8 cellular contexts compared by ENCODE assay signal in the genomic region with DNA sequence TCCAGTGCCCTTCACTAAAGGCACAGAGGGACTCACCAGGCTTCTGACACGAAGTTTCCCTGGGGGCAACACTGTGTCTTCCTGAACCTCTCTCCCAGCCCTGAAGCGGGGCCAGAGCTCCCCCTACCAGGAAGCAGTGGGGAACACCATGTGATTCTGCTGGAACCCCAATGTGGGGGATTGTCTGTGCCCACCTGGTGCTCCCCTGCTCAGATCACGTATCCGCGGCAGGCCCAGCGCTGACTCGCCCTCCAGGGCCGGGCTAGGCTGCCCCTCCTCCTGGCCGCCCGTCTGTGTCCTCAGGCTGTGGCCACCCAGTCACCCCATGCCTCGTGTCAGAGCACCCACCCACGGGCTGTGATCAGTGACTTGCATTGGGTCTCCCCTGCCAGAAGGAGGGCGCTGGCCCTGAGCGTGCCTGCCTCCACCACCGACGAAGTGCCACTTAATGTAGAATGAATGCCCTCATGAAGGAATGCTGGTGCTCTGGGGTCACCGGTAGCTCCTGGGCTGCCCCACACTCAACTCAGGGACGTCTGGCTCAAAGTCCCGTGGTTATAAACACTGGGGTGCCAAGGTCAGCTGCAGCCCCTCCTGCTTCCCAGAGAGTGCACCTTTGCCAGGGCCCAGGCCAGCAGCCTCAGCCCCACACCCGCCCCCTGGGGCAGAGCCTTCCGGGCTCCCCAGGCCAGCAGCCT. TPM values are rescaled to one million over a fixed set of nuclear protein-coding genes. Genes with fewer than 3 reads are reported as not detected.
DNase-seq lines count a peak whose midpoint lies in the region; FAIRE-seq and TF ChIP-seq lines count a peak whose summit lies in the region.

No MANE protein-coding gene starts in this region.

- H3K4me1 ChIP-seq in HEK293 (ENCODE audit: control insufficient read depth, insufficient read depth, low read length), result no peaks in the 10 kb centered on the region
- H3K4me1 ChIP-seq in keratinocyte (ENCODE audit: control insufficient read depth, extremely low read depth, insufficient read depth, low read length), result no peaks in the 10 kb centered on the region
- no peaks in the 10 kb centered on the region for H3K4me1 ChIP-seq in urinary bladder (ENCODE audit: insufficient read depth)

- no peaks in the 10 kb centered on the region for H3K9me3 ChIP-seq in HEK293 (ENCODE audit: control insufficient read depth, insufficient read depth, low read depth, low read length)
- no peaks in the 10 kb centered on the region for H3K9me3 ChIP-seq in keratinocyte (ENCODE audit: control insufficient read depth, low read depth, low read length)

- no peak overlapping the region for H3K4me3 ChIP-seq in AG04449 (ENCODE audit: low read depth, low read length)
- no peak overlapping the region for H3K4me3 ChIP-seq in HEK293 (ENCODE audit: low read depth, low read length)
- no peak overlapping the region for H3K4me3 ChIP-seq in keratinocyte (ENCODE audit: control insufficient read depth in 2 of 3, extremely low read depth in 1 of 3, insufficient read depth in 2 of 3, low read depth in 1 of 3, low read length in 3 of 3)
- no peak overlapping the region for H3K4me3 ChIP-seq in urinary bladder (ENCODE audit: low read depth, low read length)

- no peaks in the 10 kb centered on the region for H3K79me2 ChIP-seq in keratinocyte (ENCODE audit: control insufficient read depth, insufficient read depth, low read length)

- DNase-seq in AG04449 (ENCODE audit: low read depth, low spot score) (no peak), keratinocyte (ENCODE audit: low read depth, low spot score) (no peak), dedifferentiated amniotic fluid mesenchymal stem cell (ENCODE audit: extremely low spot score) (no peak), cortex of kidney (lab: John Stamatoyannopoulos, UW) (no peak), NCI-H146 (lab: John Stamatoyannopoulos, UW) (no peak)
- DNase-seq in activated CD4-positive, alpha-beta T cell treated with anti-CD3 and anti-CD28 coated beads for 4 hours, result peak; percentile 41 to 43

- no peak overlapping the region for H2AFZ ChIP-seq in keratinocyte (ENCODE audit: control insufficient read depth, low read length)

- peaks cover 15% of the 10 kb centered on the region for H3K27me3 ChIP-seq in keratinocyte (ENCODE audit: control insufficient read depth, extremely low read depth, insufficient read depth, low read length)

- H3K36me3 ChIP-seq in HEK293 (ENCODE audit: control insufficient read depth in 2 of 2, insufficient read depth in 1 of 2, low read length in 2 of 2) (no peaks in the 10 kb centered on the region), keratinocyte (ENCODE audit: control insufficient read depth in 2 of 2, extremely low read depth in 1 of 2, insufficient read depth in 2 of 2, low read length in 2 of 2) (no peaks in the 10 kb centered on the region), urinary bladder (ENCODE audit: insufficient read depth) (no peaks in the 10 kb centered on the region)

- dilution Hi-C loops in keratinocyte (cut with MboI; ENCODE audit: extremely low pct_ligation_motif_present, low sequenced_read_pairs), result no loop called here

- TF ChIP-seq CTCF in AG04449 (IDR thresholded peaks at IDR 0.05; ENCODE audit: insufficient read depth, low read length, missing control alignments), result peak; percentile 44
- peak; percentile 46 for TF ChIP-seq CTCF in HEK293 (tag by site-specific recombination; IDR thresholded peaks at IDR 0.05)
- peak in 2 of 3 experiments; percentile 25 to 39 for TF ChIP-seq CTCF in keratinocyte (optimal IDR thresholded peaks at IDR 0.05 in 1 of 3, IDR thresholded peaks at IDR 0.05 in 1 of 3, conservative IDR thresholded peaks at IDR 0.05 in 1 of 3; ENCODE audit: extremely low read depth in 1 of 3, insufficient read depth in 2 of 3, low read length in 3 of 3)

- FAIRE-seq in keratinocyte (lab: Jason Lieb, UNC), result no peak

- WGBS in urinary bladder, result 66% methylated on average over 21 of the region's 21 CpGs

- POLR2A ChIA-PET in AG04449 (lab: Yijun Ruan, JAX) (interaction anchor here (1.0 kb wide), 1 partner anchor 237 kb away, joined by 3 read pairs; a partner anchor contains a TSS), HEK293 (lab: Yijun Ruan, JAX) (no interaction called here)

- H3K27ac ChIP-seq in HEK293 (ENCODE audit: extremely low read depth, low read depth, low read length) (no peak overlapping the region), keratinocyte (ENCODE audit: control insufficient read depth, insufficient read depth, low read length) (no peak overlapping the region), urinary bladder (ENCODE audit: low read depth) (peak overlapping the region; percentile 28)

- CTCF ChIA-PET in AG04449 (lab: Yijun Ruan, JAX), result interaction anchor here (1.0 kb wide), 1 partner anchor 9 kb away, joined by 4 read pairs; no protein-coding TSS in a partner anchor
- CTCF ChIA-PET in HEK293 (lab: Yijun Ruan, JAX), result interaction anchor here (1.0 to 1.8 kb wide), 4 partner anchors 8 to 127 kb away, joined by 3 to 7 read pairs (median 4); no protein-coding TSS in a partner anchor

- H4K20me1 ChIP-seq in keratinocyte (ENCODE audit: control insufficient read depth, extremely low read depth, insufficient read depth, low read length), result no peaks in the 10 kb centered on the region

- no peaks in the 10 kb centered on the region for H3K9me1 ChIP-seq in keratinocyte (ENCODE audit: control insufficient read depth, extremely low read depth, insufficient read depth, low read length)

- no peak overlapping the region for H3K9ac ChIP-seq in keratinocyte (ENCODE audit: control insufficient read depth, extremely low read depth, insufficient read depth, low read length)

- H3K4me2 ChIP-seq in keratinocyte (ENCODE audit: control insufficient read depth, extremely low read depth, insufficient read depth, low read depth, low read length), result no peak overlapping the region

TF ChIP-seq in HEK293, 187 proteins besides CTCF, POLR2A, EP300 and RAD21:
- TF ChIP-seq, protein P1, sequence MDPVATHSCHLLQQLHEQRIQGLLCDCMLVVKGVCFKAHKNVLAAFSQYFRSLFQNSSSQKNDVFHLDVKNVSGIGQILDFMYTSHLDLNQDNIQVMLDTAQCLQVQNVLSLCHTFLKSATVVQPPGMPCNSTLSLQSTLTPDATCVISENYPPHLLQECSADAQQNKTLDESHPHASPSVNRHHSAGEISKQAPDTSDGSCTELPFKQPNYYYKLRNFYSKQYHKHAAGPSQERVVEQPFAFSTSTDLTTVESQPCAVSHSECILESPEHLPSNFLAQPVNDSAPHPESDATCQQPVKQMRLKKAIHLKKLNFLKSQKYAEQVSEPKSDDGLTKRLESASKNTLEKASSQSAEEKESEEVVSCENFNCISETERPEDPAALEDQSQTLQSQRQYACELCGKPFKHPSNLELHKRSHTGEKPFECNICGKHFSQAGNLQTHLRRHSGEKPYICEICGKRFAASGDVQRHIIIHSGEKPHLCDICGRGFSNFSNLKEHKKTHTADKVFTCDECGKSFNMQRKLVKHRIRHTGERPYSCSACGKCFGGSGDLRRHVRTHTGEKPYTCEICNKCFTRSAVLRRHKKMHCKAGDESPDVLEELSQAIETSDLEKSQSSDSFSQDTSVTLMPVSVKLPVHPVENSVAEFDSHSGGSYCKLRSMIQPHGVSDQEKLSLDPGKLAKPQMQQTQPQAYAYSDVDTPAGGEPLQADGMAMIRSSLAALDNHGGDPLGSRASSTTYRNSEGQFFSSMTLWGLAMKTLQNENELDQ (tag by site-specific recombination; IDR thresholded peaks at IDR 0.05; ENCODE audit: low read depth), result no peak
- peak; percentile 31; the same call in 1 of the 2 replicates for TF ChIP-seq ZFHX2 (tag by site-specific recombination; conservative IDR thresholded peaks at IDR 0.05)
- no peak for TF ChIP-seq ZNF521 (tag by site-specific recombination; IDR thresholded peaks at IDR 0.05)
- TF ChIP-seq WT1 (tag by site-specific recombination; IDR thresholded peaks at IDR 0.05), result no peak
- TF ChIP-seq ZNF155 (tag by site-specific recombination; IDR thresholded peaks at IDR 0.05), result no peak
- no peak for TF ChIP-seq ZXDB (tag by site-specific recombination; IDR thresholded peaks at IDR 0.05)
- TF ChIP-seq ZBTB17 (tag by site-specific recombination; IDR thresholded peaks at IDR 0.05), result no peak
- no peak for TF ChIP-seq ZNF792 (tag by site-specific recombination; IDR thresholded peaks at IDR 0.05)
- no peak for TF ChIP-seq SCRT2 (tag by site-specific recombination; IDR thresholded peaks at IDR 0.05)

RNA-seq across cellular contexts. Expression of a gene that starts 22.1 kb away (rescaled TPM):
- 0.03 TPM in 3 replicates for polyA plus RNA-seq in keratinocyte
- not detected for polyA plus RNA-seq in keratinocyte (2011; ENCODE audit: low read depth)
- not detected in 2 replicates for polyA plus RNA-seq in keratinocyte (2011; cell fraction: cytosol; rRNA removed)
- polyA plus RNA-seq in keratinocyte (2011; cell fraction: nucleus; rRNA removed), result 0.07 TPM in 1 of 2 replicates, not detected in the other
- not detected in 2 replicates for polyA plus RNA-seq in keratinocyte (2012; ENCODE audit: low replicate concordance)
- polyA minus RNA-seq in keratinocyte, result not detected in 3 replicates
- polyA minus RNA-seq in keratinocyte (2011; cell fraction: cytosol; rRNA and poly(A)+ RNA removed), result not detected
- not detected in 2 replicates for polyA minus RNA-seq in keratinocyte (2011; cell fraction: nucleus; rRNA and poly(A)+ RNA removed)
- total RNA-seq in urinary bladder, result 4.9 TPM
- 1.5 TPM for polyA plus RNA-seq in urinary bladder

Comparison
In these comparisons a context has a peak if more than half of its experiments do, and no peak if none do; other contexts are left out.
1. DNase-seq: peak in activated CD4-positive, alpha-beta T cell treated with anti-CD3 and anti-CD28 coated beads for 4 hours (2 of 2); none in AG04449 (single experiment), keratinocyte (single experiment), dedifferentiated amniotic fluid mesenchymal stem cell (single experiment), cortex of kidney (single experiment) and NCI-H146 (single experiment).
2. Peak in every context shown above with its lines, with median percentiles within 50 percentile points of each other: CTCF ChIP-seq.